In the genomic region with DNA sequence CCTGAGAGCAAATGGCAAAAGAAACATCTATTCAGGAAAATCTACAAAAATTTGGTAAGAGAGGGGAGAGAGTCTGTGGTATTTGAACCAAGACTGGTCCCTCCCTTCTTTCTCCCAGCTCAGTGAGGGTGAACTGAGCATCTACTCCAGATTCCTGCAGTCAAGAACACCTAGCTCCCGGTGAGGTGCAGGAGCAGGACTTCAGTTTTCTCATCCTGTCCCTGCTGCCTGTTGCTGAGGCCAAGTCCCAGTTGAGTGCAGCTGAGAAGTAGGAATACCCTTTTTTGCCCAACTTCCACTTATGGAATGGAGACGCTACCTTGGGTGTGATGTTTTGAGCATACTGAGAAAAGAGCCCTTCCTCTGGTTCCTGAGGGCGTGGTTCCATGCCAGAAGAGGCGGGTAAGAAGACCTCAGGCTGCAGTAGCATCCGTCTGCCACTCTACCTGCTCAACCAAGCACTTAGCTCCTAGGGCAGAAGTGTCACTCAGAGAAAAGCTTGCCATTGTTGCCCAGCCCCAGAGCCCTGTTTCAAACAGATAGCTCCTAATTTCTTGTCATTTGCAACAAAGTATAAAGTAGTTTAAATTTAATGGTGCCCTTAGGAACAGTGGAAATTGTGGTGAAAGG, we compare ENCODE assay signal across 19 cellular contexts.
DNase-seq lines count a peak whose midpoint lies in the region; ATAC-seq, FAIRE-seq and TF ChIP-seq lines count a peak whose summit lies in the region.
"Had no signal": no experiment of that assay in that cellular context is flagged by ENCODE, and none has a peak within 500 bp of the region (broad histone marks: within the 10 kb centered on the region; RNA-seq: fewer than 3 reads in every experiment).

No MANE protein-coding gene starts in this region.

- no TSS peak for BruUV-seq in OCI-LY7 (replicated peaks; lab: Mats Ljungman, UMichigan)

- H3K79me2 ChIP-seq in OCI-LY7 (ENCODE audit: insufficient read depth, low read depth, low read length) (no peaks in the 10 kb centered on the region), astrocyte (ENCODE audit: insufficient read depth, low read length) (no peaks in the 10 kb centered on the region)

- H3K4me1 ChIP-seq in cardiac muscle cell (ENCODE audit: low read depth), result no peaks in the 10 kb centered on the region
- H3K4me1 ChIP-seq in heart right ventricle, result peaks cover 0 to 4% (median 0%) of the 10 kb centered on the region in 9 donors
- H3K4me1 ChIP-seq in OCI-LY7 (ENCODE audit: insufficient read depth, low read length, poor library complexity, severe bottlenecking), result peaks cover 11% of the 10 kb centered on the region
- no peaks in the 10 kb centered on the region for H3K4me1 ChIP-seq in astrocyte (ENCODE audit: insufficient read depth, low read length)
- H3K4me1 ChIP-seq: upper lobe of right lung had no signal

- H3K36me3 ChIP-seq in cardiac muscle cell (peaks cover 52% of the 10 kb centered on the region), heart right ventricle (peaks cover 0 to 100% (median 48%) of the 10 kb centered on the region in 9 donors), OCI-LY7 (ENCODE audit: insufficient read depth, low read length) (peaks cover 89% of the 10 kb centered on the region), astrocyte (ENCODE audit: insufficient read depth, low read length) (peaks cover 21% of the 10 kb centered on the region)

- DNase-seq in cardiac muscle cell (ENCODE audit: low read depth in 1 of 2, low spot score in 1 of 2), result no peak
- no peak for DNase-seq in heart right ventricle
- peak; percentile 30 for DNase-seq in OCI-LY7 (ENCODE audit: low spot score)
- DNase-seq in astrocyte (ENCODE audit: low read depth), result no peak
- DNase-seq in urothelium cell line (ENCODE audit: low spot score), result peak; percentile 6
- no peak for DNase-seq in HuH-7 (ENCODE audit: low spot score)
- DNase-seq in retina, result no peak
- DNase-seq: COR-L47, left ventricle myocardium superior, MM.1S, NCI-H187 treated with DMSO at 0.1 percent for 48 hours, NCI-H446 treated with DMSO at 0.1 percent for 48 hours, nucleus accumbens, SHP77, upper lobe of right lung had no signal

- WGBS in heart right ventricle, 2 donors, result 79 to 92% methylated on average over 5 of the region's 5 CpGs

- peak overlapping the region; percentile 7 for H3K27ac Mint-ChIP-seq in astrocyte (ENCODE audit: unreplicated experiment)

- intact Hi-C loops in heart right ventricle (cut with DNase I), result no loop called here
- intact Hi-C loops in OCI-LY7 (cut with micrococcal nuclease; ENCODE audit: unreplicated experiment), result no loop called here

- H3K4me1 Mint-ChIP-seq in astrocyte (ENCODE audit: low read depth, unreplicated experiment), result peaks cover 7% of the 10 kb centered on the region

- no peak for TF ChIP-seq CTCF in cardiac muscle cell (IDR thresholded peaks at IDR 0.05; ENCODE audit: low read depth, low read length)
- TF ChIP-seq CTCF in heart right ventricle (IDR thresholded peaks at IDR 0.05), result no peak
- TF ChIP-seq CTCF in OCI-LY7 (conservative IDR thresholded peaks at IDR 0.05; ENCODE audit: low read length), result 0 out of 2 replicates have a peak, but pooled peaks have one; percentile 17
- TF ChIP-seq CTCF in astrocyte (IDR thresholded peaks at IDR 0.05; ENCODE audit: insufficient read depth, low read depth, low read length), result no peak

- ATAC-seq in heart right ventricle, result no peak
- ATAC-seq in HG03139 (IDR thresholded peaks at IDR 0.05; ENCODE audit: unreplicated experiment), result no peak
- ATAC-seq: esophagus mucosa, left ventricle myocardium superior, upper lobe of right lung had no signal

- no peaks in the 10 kb centered on the region for H3K27me3 Mint-ChIP-seq in astrocyte (ENCODE audit: low read depth, unreplicated experiment)

- no peaks in the 10 kb centered on the region for H3K9me3 Mint-ChIP-seq in astrocyte (ENCODE audit: unreplicated experiment)

- no peaks in the 10 kb centered on the region for H3K9me2 ChIP-seq in OCI-LY7 (ENCODE audit: insufficient read depth, low read length)

- peaks cover 12% of the 10 kb centered on the region for H3K36me3 Mint-ChIP-seq in astrocyte (ENCODE audit: low read depth, unreplicated experiment)

- no peak for FAIRE-seq in astrocyte (lab: Jason Lieb, UNC)
- no peak for FAIRE-seq in urothelium cell line (lab: Jason Lieb, UNC)
- FAIRE-seq: bronchial epithelial cell, H1 had no signal

- no peaks in the 10 kb centered on the region for H3K9me3 ChIP-seq in cardiac muscle cell (ENCODE audit: low read depth)
- H3K9me3 ChIP-seq in heart right ventricle, result no peaks in the 10 kb centered on the region
- H3K9me3 ChIP-seq in OCI-LY7 (ENCODE audit: low read length), result no peaks in the 10 kb centered on the region
- H3K9me3 ChIP-seq in astrocyte (ENCODE audit: insufficient read depth, low read depth, low read length), result no peaks in the 10 kb centered on the region
- H3K9me3 ChIP-seq: upper lobe of right lung had no signal

- H4K20me1 ChIP-seq in OCI-LY7 (ENCODE audit: insufficient read depth, low read length), result no peaks in the 10 kb centered on the region
- H4K20me1 ChIP-seq in astrocyte (ENCODE audit: insufficient read depth, low read length), result no peaks in the 10 kb centered on the region

- H3K27ac ChIP-seq in cardiac muscle cell (peak overlapping the region; percentile 4), heart right ventricle (no peak overlapping the region), OCI-LY7 (ENCODE audit: low read depth, low read length, poor library complexity, severe bottlenecking) (no peak overlapping the region), astrocyte (ENCODE audit: low read depth, low read length) (no peak overlapping the region)
- H3K27ac ChIP-seq: upper lobe of right lung had no signal

- CTCF ChIA-PET in OCI-LY7 (lab: Charles Lee; ENCODE audit: unreplicated experiment), result interaction anchor here (0.5 to 0.9 kb wide), 2 partner anchors 20 to 144 kb away, joined by 3 read pairs; no protein-coding TSS in a partner anchor

- POLR2A ChIA-PET in OCI-LY7 (lab: Charles Lee), result no interaction called here

- H3K4me3 ChIP-seq in cardiac muscle cell (no peak overlapping the region), heart right ventricle (no peak overlapping the region), OCI-LY7 (ENCODE audit: low read depth, low read length, poor library complexity, severe bottlenecking) (no peak overlapping the region), astrocyte (ENCODE audit: insufficient read depth, low read depth, low read length) (no peak overlapping the region)
- H3K4me3 ChIP-seq: upper lobe of right lung had no signal

- H3K4me3 Mint-ChIP-seq in astrocyte (ENCODE audit: unreplicated experiment), result no peak overlapping the region

- H3K4me2 ChIP-seq in OCI-LY7 (ENCODE audit: low read length) (0 out of 2 replicates have a peak overlapping the region, but pooled peaks have one; percentile 13), astrocyte (ENCODE audit: low read length) (no peak overlapping the region)

- no peaks in the 10 kb centered on the region for H3K27me3 ChIP-seq in cardiac muscle cell
- H3K27me3 ChIP-seq in heart right ventricle, result no peaks in the 10 kb centered on the region
- no peaks in the 10 kb centered on the region for H3K27me3 ChIP-seq in astrocyte (ENCODE audit: insufficient read depth, low read length)
- H3K27me3 ChIP-seq: upper lobe of right lung had no signal

- no peak overlapping the region for H3K9ac ChIP-seq in astrocyte (ENCODE audit: low read length)

- H2AFZ ChIP-seq in OCI-LY7 (ENCODE audit: low read length) (no peak overlapping the region), astrocyte (ENCODE audit: low read depth, low read length) (no peak overlapping the region)

Comparison
In these comparisons a context has a peak if more than half of its experiments do, and no peak if none do; other contexts are left out.
1. DNase-seq: peak in OCI-LY7 (single experiment) and urothelium cell line (single experiment); none in cardiac muscle cell (0 of 2), heart right ventricle (0 of 2), astrocyte (single experiment), HuH-7 (single experiment) and retina (single experiment).